In the genomic region with DNA sequence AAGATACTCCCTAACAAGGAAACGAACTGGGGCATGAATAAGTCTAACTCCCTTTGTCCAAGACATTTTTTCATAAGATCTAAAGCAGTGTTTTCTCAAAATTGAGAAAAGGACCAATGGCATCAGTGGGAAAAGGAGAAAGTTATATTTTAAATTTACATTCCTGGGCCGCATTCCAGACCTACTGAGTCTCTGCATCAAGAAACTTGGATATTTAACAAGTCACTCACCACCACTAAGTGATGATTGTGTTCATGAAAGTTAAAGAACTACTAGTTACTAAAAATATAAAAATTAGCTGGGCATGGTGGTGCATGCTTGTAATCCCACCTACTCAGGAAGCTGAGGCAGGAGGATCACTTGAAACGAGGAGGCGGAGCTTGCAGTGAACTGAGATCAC, we compare ENCODE assay signal across 16 cellular contexts.
DNase-seq lines count a peak whose midpoint lies in the region; ATAC-seq and TF ChIP-seq lines count a peak whose summit lies in the region.
"Had no signal": no experiment of that assay in that cellular context is flagged by ENCODE, and none has a peak within 500 bp of the region (broad histone marks: within the 10 kb centered on the region; RNA-seq: fewer than 3 reads in every experiment).

No MANE protein-coding gene starts in this region.

- no peaks in the 10 kb centered on the region for H3K27me3 ChIP-seq in transverse colon
- H3K27me3 ChIP-seq: SJSA1 had no signal

- H3K4me3 Mint-ChIP-seq in HFFc6: no peak overlapping the region

- H3K36me3 Mint-ChIP-seq in HFFc6 (ENCODE audit: low read depth): no peaks in the 10 kb centered on the region

- TF ChIP-seq CTCF in AG04449 (IDR thresholded peaks at IDR 0.05; ENCODE audit: insufficient read depth, low read length, missing control alignments) (no peak), HFFc6 (IDR thresholded peaks at IDR 0.05) (no peak), astrocyte of the spinal cord (IDR thresholded peaks at IDR 0.05; ENCODE audit: low read depth, low read length) (no peak), transverse colon (IDR thresholded peaks at IDR 0.05) (no peak)

- DNase-seq in AG04449 (ENCODE audit: low read depth, low spot score) (peak; percentile 44), HFFc6 (peak; percentile 36), astrocyte of the spinal cord (ENCODE audit: low read depth, low spot score) (peak; percentile 43), kidney glomerular epithelial cell (lab: John Stamatoyannopoulos, UW) (peak; percentile 40), activated gamma-delta T cell treated with Interleukin-2 at 50 U/mL for 16 hours (no peak), transverse colon (no peak), cerebellar cortex (ENCODE audit: low spot score) (no peak)
- DNase-seq: DND-41, NCI-H1105 treated with DMSO at 0.1 percent for 48 hours, NCI-H187 treated with DMSO at 0.1 percent for 48 hours, NCI-H2171, NCI-H774 had no signal

- no peak overlapping the region for H3K4me3 ChIP-seq in AG04449 (ENCODE audit: low read depth, low read length)
- H3K4me3 ChIP-seq in astrocyte of the spinal cord (ENCODE audit: low read depth, low read length): no peak overlapping the region
- no peak overlapping the region for H3K4me3 ChIP-seq in transverse colon
- H3K4me3 ChIP-seq: PC-9, SJSA1 had no signal

- TF ChIP-seq EP300 in transverse colon (IDR thresholded peaks at IDR 0.05; ENCODE audit: low read depth): no peak

- H3K36me3 ChIP-seq in transverse colon: no peaks in the 10 kb centered on the region
- H3K36me3 ChIP-seq: SJSA1 had no signal

- CTCF ChIA-PET in AG04449 (lab: Yijun Ruan, JAX): no interaction called here

- TF ChIP-seq POLR2A in transverse colon (IDR thresholded peaks at IDR 0.05): no peak

- H3K4me1 Mint-ChIP-seq in HFFc6 (ENCODE audit: low read depth): peaks cover 38% of the 10 kb centered on the region

- in situ Hi-C loops in astrocyte of the spinal cord (cut with HindIII; ENCODE audit: low sequenced_read_pairs): no loop called here
- in situ Hi-C loops in transverse colon (cut with MboI; ENCODE audit: low pct_ligation_motif_present in 1 of 4, low pct_unique_long_range_greater_than_20kb in 1 of 4, low sequenced_read_pairs in 3 of 4): no loop called here

- no peak overlapping the region for H3K27ac Mint-ChIP-seq in HFFc6

- no peaks in the 10 kb centered on the region for H3K9me3 Mint-ChIP-seq in HFFc6

- no peaks in the 10 kb centered on the region for H3K9me3 ChIP-seq in transverse colon
- H3K9me3 ChIP-seq: SJSA1 had no signal

- H3K27me3 Mint-ChIP-seq in HFFc6 (ENCODE audit: insufficient read depth): no peaks in the 10 kb centered on the region

- WGBS in transverse colon (ENCODE audit: low coverage in 1 of 2), 2 donors: 83 to 93% methylated on average over 2 to 4 of the region's 4 CpGs

- no peak overlapping the region for H3K27ac ChIP-seq in transverse colon
- H3K27ac ChIP-seq: C4-2B, PC-9, SJSA1 had no signal

- intact Hi-C loops in transverse colon (cut with DNase I; ENCODE audit: low total_unique reads): no loop called here

- POLR2A ChIA-PET in AG04449 (lab: Yijun Ruan, JAX): no interaction called here

- ATAC-seq in HG03520 (IDR thresholded peaks at IDR 0.05; ENCODE audit: unreplicated experiment): no peak

- peaks cover 0 to 9% (median 4%) of the 10 kb centered on the region in 4 donors for H3K4me1 ChIP-seq in transverse colon
- H3K4me1 ChIP-seq: SJSA1 had no signal

Comparison
In these comparisons a context has a peak if more than half of its experiments do, and no peak if none do; other contexts are left out.
1. DNase-seq: peak in AG04449 (single experiment), HFFc6 (single experiment), astrocyte of the spinal cord (single experiment) and kidney glomerular epithelial cell (single experiment); none in activated gamma-delta T cell treated with Interleukin-2 at 50 U/mL for 16 hours (single experiment), transverse colon (single experiment) and cerebellar cortex (single experiment).